ENCODE assay signal across 1 cellular context in genomic region chr10:89241491-89242339, GRCh38.
TF ChIP-seq lines count a peak whose summit lies in the region.

No MANE protein-coding gene starts in this region.

TF ChIP-seq in HepG2, 621 proteins besides CTCF, POLR2A, EP300 and RAD21 (continues in another document):
- no peak for TF ChIP-seq HNRNPH1 (optimal IDR thresholded peaks at IDR 0.05; ENCODE audit: low read depth, low read length)
- TF ChIP-seq DMAP1 (CRISPR knock-in tag; IDR thresholded peaks at IDR 0.05): no peak
- no peak for TF ChIP-seq MTA1 (CRISPR knock-in tag; IDR thresholded peaks at IDR 0.05; ENCODE audit: borderline replicate concordance)
- peak; percentile 73 for TF ChIP-seq CEBPG (CRISPR knock-in tag; IDR thresholded peaks at IDR 0.05)
- peak; percentile 15; the same call in 1 of the 2 replicates for TF ChIP-seq ELF1 (CRISPR knock-in tag; IDR thresholded peaks at IDR 0.05)
- no peak for TF ChIP-seq SATB2 (CRISPR knock-in tag; IDR thresholded peaks at IDR 0.05)
- no peak for TF ChIP-seq GTF3A (CRISPR knock-in tag; conservative IDR thresholded peaks at IDR 0.05)
- TF ChIP-seq KDM3A (CRISPR knock-in tag; IDR thresholded peaks at IDR 0.05; ENCODE audit: low read depth): no peak
- TF ChIP-seq ZBTB25 (CRISPR knock-in tag; IDR thresholded peaks at IDR 0.05): no peak
- no peak for TF ChIP-seq NFE2L2 (IDR thresholded peaks at IDR 0.05; ENCODE audit: low read length)
- no peak for TF ChIP-seq MED1 (CRISPR knock-in tag; IDR thresholded peaks at IDR 0.05)
- TF ChIP-seq JDP2 (CRISPR knock-in tag; IDR thresholded peaks at IDR 0.05; ENCODE audit: borderline replicate concordance): no peak
- peak; percentile 78 for TF ChIP-seq RARA (CRISPR knock-in tag; IDR thresholded peaks at IDR 0.05)
- TF ChIP-seq KDM5B (CRISPR knock-in tag; IDR thresholded peaks at IDR 0.05; ENCODE audit: borderline replicate concordance): no peak
- TF ChIP-seq ZNF770 (CRISPR knock-in tag; IDR thresholded peaks at IDR 0.05): no peak
- no peak for TF ChIP-seq ZNF710 (CRISPR knock-in tag; IDR thresholded peaks at IDR 0.05; ENCODE audit: borderline replicate concordance)
- TF ChIP-seq ZNF639 (CRISPR knock-in tag; conservative IDR thresholded peaks at IDR 0.05): no peak
- no peak for TF ChIP-seq TOE1 (CRISPR knock-in tag; IDR thresholded peaks at IDR 0.05)
- TF ChIP-seq CREB3 (CRISPR knock-in tag; IDR thresholded peaks at IDR 0.05): no peak
- TF ChIP-seq SNAPC4 (CRISPR knock-in tag; IDR thresholded peaks at IDR 0.05): no peak
- TF ChIP-seq RBM22 (optimal IDR thresholded peaks at IDR 0.05; ENCODE audit: low read length): no peak
- TF ChIP-seq, protein P1, sequence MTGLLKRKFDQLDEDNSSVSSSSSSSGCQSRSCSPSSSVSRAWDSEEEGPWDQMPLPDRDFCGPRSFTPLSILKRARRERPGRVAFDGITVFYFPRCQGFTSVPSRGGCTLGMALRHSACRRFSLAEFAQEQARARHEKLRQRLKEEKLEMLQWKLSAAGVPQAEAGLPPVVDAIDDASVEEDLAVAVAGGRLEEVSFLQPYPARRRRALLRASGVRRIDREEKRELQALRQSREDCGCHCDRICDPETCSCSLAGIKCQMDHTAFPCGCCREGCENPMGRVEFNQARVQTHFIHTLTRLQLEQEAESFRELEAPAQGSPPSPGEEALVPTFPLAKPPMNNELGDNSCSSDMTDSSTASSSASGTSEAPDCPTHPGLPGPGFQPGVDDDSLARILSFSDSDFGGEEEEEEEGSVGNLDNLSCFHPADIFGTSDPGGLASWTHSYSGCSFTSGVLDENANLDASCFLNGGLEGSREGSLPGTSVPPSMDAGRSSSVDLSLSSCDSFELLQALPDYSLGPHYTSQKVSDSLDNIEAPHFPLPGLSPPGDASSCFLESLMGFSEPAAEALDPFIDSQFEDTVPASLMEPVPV (CRISPR knock-in tag; IDR thresholded peaks at IDR 0.05): no peak
- TF ChIP-seq ZNF652 (CRISPR knock-in tag; IDR thresholded peaks at IDR 0.05; ENCODE audit: borderline replicate concordance, low read depth): peak; percentile 31; the same call in 1 of the 2 replicates
- TF ChIP-seq CEBPZ (IDR thresholded peaks at IDR 0.05; ENCODE audit: low read length): no peak
- TF ChIP-seq, protein P2, sequence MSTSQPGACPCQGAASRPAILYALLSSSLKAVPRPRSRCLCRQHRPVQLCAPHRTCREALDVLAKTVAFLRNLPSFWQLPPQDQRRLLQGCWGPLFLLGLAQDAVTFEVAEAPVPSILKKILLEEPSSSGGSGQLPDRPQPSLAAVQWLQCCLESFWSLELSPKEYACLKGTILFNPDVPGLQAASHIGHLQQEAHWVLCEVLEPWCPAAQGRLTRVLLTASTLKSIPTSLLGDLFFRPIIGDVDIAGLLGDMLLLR (CRISPR knock-in tag; IDR thresholded peaks at IDR 0.05): no peak
- no peak for TF ChIP-seq ATF2 (CRISPR knock-in tag; IDR thresholded peaks at IDR 0.05)
- peak; percentile 25; the same call in 1 of the 2 replicates for TF ChIP-seq THRA (CRISPR knock-in tag; IDR thresholded peaks at IDR 0.05; ENCODE audit: borderline replicate concordance)
- no peak for TF ChIP-seq NFKBIZ (CRISPR knock-in tag; IDR thresholded peaks at IDR 0.05)
- no peak for TF ChIP-seq ZNF224 (CRISPR knock-in tag; IDR thresholded peaks at IDR 0.05)
- no peak for TF ChIP-seq ZFP62 (CRISPR knock-in tag; IDR thresholded peaks at IDR 0.05)
- TF ChIP-seq, protein P3, sequence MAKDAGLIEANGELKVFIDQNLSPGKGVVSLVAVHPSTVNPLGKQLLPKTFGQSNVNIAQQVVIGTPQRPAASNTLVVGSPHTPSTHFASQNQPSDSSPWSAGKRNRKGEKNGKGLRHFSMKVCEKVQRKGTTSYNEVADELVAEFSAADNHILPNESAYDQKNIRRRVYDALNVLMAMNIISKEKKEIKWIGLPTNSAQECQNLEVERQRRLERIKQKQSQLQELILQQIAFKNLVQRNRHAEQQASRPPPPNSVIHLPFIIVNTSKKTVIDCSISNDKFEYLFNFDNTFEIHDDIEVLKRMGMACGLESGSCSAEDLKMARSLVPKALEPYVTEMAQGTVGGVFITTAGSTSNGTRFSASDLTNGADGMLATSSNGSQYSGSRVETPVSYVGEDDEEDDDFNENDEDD (CRISPR knock-in tag; IDR thresholded peaks at IDR 0.05; ENCODE audit: borderline replicate concordance): no peak
- TF ChIP-seq NR2F1 (CRISPR knock-in tag; IDR thresholded peaks at IDR 0.05): peak in 1 of 2 experiments; percentile 32; a peak in 1 of 4 replicates
- no peak for TF ChIP-seq MYC (CRISPR knock-in tag; IDR thresholded peaks at IDR 0.05; ENCODE audit: borderline replicate concordance)
